1 cellular context compared by ENCODE assay signal in genomic region chr6:107459283-107460073, GRCh38.
TF ChIP-seq lines count a peak whose summit lies in the region.

A gene with protein sequence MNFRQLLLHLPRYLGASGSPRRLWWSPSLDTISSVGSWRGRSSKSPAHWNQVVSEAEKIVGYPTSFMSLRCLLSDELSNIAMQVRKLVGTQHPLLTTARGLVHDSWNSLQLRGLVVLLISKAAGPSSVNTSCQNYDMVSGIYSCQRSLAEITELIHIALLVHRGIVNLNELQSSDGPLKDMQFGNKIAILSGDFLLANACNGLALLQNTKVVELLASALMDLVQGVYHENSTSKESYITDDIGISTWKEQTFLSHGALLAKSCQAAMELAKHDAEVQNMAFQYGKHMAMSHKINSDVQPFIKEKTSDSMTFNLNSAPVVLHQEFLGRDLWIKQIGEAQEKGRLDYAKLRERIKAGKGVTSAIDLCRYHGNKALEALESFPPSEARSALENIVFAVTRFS (minus strand): TSS chr6:107459564. CDS start chr6:107459285, 279 bp downstream.

TF ChIP-seq in K562, 482 proteins besides CTCF, POLR2A, EP300 and RAD21 (continued from another document and continues in another):
- TF ChIP-seq RBM25 (IDR thresholded peaks at IDR 0.05; ENCODE audit: low read depth, low read length, severe bottlenecking) (no peak), CXXC5 (CRISPR knock-in tag; IDR thresholded peaks at IDR 0.05) (peak; percentile 49), ZFP1 (CRISPR knock-in tag; IDR thresholded peaks at IDR 0.05) (no peak), ZNF41 (CRISPR knock-in tag; conservative IDR thresholded peaks at IDR 0.05) (no peak), SPI1 (IDR thresholded peaks at IDR 0.05; ENCODE audit: borderline replicate concordance, low read depth, low read length) (peak; percentile 45; the same call in 1 of the 2 replicates), NR2F6 (CRISPR knock-in tag; IDR thresholded peaks at IDR 0.05) (no peak), ZNF766 (CRISPR knock-in tag; conservative IDR thresholded peaks at IDR 0.05) (no peak), SOX6 (IDR thresholded peaks at IDR 0.05) (no peak; the same call in 1 of the 2 replicates), ATF1 (CRISPR knock-in tag; IDR thresholded peaks at IDR 0.05) (no peak), ATF1 (tag; IDR thresholded peaks at IDR 0.05) (peak; percentile 66), RUNX1 (IDR thresholded peaks at IDR 0.05; ENCODE audit: low read depth) (no peak), ARHGAP35 (IDR thresholded peaks at IDR 0.05; ENCODE audit: partially characterized antibody) (no peak), MED1 (CRISPR knock-in tag; IDR thresholded peaks at IDR 0.05; ENCODE audit: borderline replicate concordance) (no peak), ZNF407 (IDR thresholded peaks at IDR 0.05; ENCODE audit: low read depth) (no peak), TFAM (CRISPR knock-in tag; conservative IDR thresholded peaks at IDR 0.05) (no peak), DACH1 (IDR thresholded peaks at IDR 0.05; ENCODE audit: partially characterized antibody) (no peak), RAD51 (IDR thresholded peaks at IDR 0.05; ENCODE audit: borderline replicate concordance, low read depth) (no peak), SAFB (IDR thresholded peaks at IDR 0.05; ENCODE audit: borderline replicate concordance, low read depth, low read length) (no peak), RBM34 (IDR thresholded peaks at IDR 0.05; ENCODE audit: borderline replicate concordance, insufficient read depth, low read length) (no peak), SIX5 (IDR thresholded peaks at IDR 0.05; ENCODE audit: borderline replicate concordance in 1 of 2, insufficient read depth in 1 of 2, low read depth in 1 of 2, low read length in 2 of 2) (no peak), ZNF444 (CRISPR knock-in tag; IDR thresholded peaks at IDR 0.05) (no peak), TRIM28 (IDR thresholded peaks at IDR 0.05) (peak; percentile 70), PHF8 (IDR thresholded peaks at IDR 0.05; ENCODE audit: borderline replicate concordance, low read length) (peak; percentile 98), U2AF2 (optimal IDR thresholded peaks at IDR 0.05; ENCODE audit: low read depth, low read length) (no peak), KHSRP (IDR thresholded peaks at IDR 0.05) (no peak), CHD2 (IDR thresholded peaks at IDR 0.05; ENCODE audit: low read depth, low read length) (no peak), NFIC (IDR thresholded peaks at IDR 0.05) (peak; percentile 39; the same call in 1 of the 2 replicates), HIVEP1 (CRISPR knock-in tag; IDR thresholded peaks at IDR 0.05) (no peak), NRF1 (conservative IDR thresholded peaks at IDR 0.05 in 1 of 2, IDR thresholded peaks at IDR 0.05 in 1 of 2) (peak; percentile 46 to 48; a peak in 3 of 4 replicates), HNRNPH1 (optimal IDR thresholded peaks at IDR 0.05; ENCODE audit: low read depth, low read length) (no peak), ID3 (CRISPR knock-in tag; IDR thresholded peaks at IDR 0.05) (no peak), ID3 (tag; IDR thresholded peaks at IDR 0.05) (peak; percentile 82), ZNF232 (CRISPR knock-in tag; IDR thresholded peaks at IDR 0.05) (no peak), FOXJ3 (CRISPR knock-in tag; IDR thresholded peaks at IDR 0.05) (no peak), ZNF561 (CRISPR knock-in tag; conservative IDR thresholded peaks at IDR 0.05) (no peak), GABPB1 (CRISPR knock-in tag; IDR thresholded peaks at IDR 0.05) (peak; percentile 59), ZNF143 (CRISPR knock-in tag; IDR thresholded peaks at IDR 0.05) (no peak), SIN3A (IDR thresholded peaks at IDR 0.05; ENCODE audit: borderline replicate concordance in 2 of 2, control insufficient read depth in 1 of 2, low read depth in 2 of 2, low read length in 2 of 2) (peak in 1 of 2 experiments; percentile 44; a peak in 1 of 4 replicates), TSC22D4 (tag; IDR thresholded peaks at IDR 0.05) (no peak), NFXL1 (CRISPR knock-in tag; IDR thresholded peaks at IDR 0.05) (no peak)
- TF ChIP-seq, protein P1, sequence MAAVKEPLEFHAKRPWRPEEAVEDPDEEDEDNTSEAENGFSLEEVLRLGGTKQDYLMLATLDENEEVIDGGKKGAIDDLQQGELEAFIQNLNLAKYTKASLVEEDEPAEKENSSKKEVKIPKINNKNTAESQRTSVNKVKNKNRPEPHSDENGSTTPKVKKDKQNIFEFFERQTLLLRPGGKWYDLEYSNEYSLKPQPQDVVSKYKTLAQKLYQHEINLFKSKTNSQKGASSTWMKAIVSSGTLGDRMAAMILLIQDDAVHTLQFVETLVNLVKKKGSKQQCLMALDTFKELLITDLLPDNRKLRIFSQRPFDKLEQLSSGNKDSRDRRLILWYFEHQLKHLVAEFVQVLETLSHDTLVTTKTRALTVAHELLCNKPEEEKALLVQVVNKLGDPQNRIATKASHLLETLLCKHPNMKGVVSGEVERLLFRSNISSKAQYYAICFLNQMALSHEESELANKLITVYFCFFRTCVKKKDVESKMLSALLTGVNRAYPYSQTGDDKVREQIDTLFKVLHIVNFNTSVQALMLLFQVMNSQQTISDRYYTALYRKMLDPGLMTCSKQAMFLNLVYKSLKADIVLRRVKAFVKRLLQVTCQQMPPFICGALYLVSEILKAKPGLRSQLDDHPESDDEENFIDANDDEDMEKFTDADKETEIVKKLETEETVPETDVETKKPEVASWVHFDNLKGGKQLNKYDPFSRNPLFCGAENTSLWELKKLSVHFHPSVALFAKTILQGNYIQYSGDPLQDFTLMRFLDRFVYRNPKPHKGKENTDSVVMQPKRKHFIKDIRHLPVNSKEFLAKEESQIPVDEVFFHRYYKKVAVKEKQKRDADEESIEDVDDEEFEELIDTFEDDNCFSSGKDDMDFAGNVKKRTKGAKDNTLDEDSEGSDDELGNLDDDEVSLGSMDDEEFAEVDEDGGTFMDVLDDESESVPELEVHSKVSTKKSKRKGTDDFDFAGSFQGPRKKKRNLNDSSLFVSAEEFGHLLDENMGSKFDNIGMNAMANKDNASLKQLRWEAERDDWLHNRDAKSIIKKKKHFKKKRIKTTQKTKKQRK (IDR thresholded peaks at IDR 0.05; ENCODE audit: borderline replicate concordance, low read depth, low read length), result no peak
- TF ChIP-seq, protein P2, sequence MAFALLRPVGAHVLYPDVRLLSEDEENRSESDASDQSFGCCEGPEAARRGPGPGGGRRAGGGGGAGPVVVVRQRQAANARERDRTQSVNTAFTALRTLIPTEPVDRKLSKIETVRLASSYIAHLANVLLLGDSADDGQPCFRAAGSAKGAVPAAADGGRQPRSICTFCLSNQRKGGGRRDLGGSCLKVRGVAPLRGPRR (CRISPR knock-in tag; IDR thresholded peaks at IDR 0.05), result no peak
- TF ChIP-seq, protein P3, sequence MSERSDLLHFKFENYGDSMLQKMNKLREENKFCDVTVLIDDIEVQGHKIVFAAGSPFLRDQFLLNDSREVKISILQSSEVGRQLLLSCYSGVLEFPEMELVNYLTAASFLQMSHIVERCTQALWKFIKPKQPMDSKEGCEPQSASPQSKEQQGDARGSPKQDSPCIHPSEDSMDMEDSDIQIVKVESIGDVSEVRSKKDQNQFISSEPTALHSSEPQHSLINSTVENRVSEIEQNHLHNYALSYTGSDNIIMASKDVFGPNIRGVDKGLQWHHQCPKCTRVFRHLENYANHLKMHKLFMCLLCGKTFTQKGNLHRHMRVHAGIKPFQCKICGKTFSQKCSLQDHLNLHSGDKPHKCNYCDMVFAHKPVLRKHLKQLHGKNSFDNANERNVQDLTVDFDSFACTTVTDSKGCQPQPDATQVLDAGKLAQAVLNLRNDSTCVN (CRISPR knock-in tag; IDR thresholded peaks at IDR 0.05), result no peak
- TF ChIP-seq, protein P4, sequence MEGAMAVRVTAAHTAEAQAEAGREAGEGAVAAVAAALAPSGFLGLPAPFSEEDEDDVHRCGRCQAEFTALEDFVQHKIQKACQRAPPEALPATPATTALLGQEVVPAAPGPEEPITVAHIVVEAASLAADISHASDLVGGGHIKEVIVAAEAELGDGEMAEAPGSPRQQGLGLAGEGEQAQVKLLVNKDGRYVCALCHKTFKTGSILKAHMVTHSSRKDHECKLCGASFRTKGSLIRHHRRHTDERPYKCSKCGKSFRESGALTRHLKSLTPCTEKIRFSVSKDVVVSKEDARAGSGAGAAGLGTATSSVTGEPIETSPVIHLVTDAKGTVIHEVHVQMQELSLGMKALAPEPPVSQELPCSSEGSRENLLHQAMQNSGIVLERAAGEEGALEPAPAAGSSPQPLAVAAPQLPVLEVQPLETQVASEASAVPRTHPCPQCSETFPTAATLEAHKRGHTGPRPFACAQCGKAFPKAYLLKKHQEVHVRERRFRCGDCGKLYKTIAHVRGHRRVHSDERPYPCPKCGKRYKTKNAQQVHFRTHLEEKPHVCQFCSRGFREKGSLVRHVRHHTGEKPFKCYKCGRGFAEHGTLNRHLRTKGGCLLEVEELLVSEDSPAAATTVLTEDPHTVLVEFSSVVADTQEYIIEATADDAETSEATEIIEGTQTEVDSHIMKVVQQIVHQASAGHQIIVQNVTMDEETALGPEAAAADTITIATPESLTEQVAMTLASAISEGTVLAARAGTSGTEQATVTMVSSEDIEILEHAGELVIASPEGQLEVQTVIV (CRISPR knock-in tag; IDR thresholded peaks at IDR 0.05; ENCODE audit: borderline replicate concordance), result peak; percentile 98
- TF ChIP-seq, protein P5, sequence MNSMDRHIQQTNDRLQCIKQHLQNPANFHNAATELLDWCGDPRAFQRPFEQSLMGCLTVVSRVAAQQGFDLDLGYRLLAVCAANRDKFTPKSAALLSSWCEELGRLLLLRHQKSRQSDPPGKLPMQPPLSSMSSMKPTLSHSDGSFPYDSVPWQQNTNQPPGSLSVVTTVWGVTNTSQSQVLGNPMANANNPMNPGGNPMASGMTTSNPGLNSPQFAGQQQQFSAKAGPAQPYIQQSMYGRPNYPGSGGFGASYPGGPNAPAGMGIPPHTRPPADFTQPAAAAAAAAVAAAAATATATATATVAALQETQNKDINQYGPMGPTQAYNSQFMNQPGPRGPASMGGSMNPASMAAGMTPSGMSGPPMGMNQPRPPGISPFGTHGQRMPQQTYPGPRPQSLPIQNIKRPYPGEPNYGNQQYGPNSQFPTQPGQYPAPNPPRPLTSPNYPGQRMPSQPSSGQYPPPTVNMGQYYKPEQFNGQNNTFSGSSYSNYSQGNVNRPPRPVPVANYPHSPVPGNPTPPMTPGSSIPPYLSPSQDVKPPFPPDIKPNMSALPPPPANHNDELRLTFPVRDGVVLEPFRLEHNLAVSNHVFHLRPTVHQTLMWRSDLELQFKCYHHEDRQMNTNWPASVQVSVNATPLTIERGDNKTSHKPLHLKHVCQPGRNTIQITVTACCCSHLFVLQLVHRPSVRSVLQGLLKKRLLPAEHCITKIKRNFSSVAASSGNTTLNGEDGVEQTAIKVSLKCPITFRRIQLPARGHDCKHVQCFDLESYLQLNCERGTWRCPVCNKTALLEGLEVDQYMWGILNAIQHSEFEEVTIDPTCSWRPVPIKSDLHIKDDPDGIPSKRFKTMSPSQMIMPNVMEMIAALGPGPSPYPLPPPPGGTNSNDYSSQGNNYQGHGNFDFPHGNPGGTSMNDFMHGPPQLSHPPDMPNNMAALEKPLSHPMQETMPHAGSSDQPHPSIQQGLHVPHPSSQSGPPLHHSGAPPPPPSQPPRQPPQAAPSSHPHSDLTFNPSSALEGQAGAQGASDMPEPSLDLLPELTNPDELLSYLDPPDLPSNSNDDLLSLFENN (IDR thresholded peaks at IDR 0.05; ENCODE audit: low read depth in 2 of 2, low read length in 2 of 2), result 0 out of 4 replicates have a peak, but pooled peaks of 1 of the 2 experiments have one; percentile 39
